Comparison of ENCODE assay signal across 16 cellular contexts in the genomic region with DNA sequence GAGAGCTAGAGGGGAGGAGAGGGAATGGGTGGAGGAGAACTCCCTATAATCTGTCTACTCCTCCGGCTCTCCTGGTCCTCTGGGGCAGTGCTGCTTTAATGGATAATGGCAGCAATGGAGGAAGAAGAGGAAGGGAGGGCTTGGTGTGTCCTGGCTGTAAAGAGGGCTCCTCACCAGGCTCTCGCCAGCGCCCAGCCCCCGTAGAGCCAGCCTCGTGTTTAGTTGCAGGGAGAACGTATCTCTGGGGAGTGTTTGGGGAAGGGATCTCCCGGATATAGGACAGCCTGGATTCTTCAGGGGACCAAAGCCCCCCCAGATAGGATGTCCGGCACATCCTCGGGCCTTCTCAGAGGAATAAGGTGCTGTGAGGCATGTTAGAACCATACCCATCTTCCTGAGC. TPM values are rescaled to one million over a fixed set of nuclear protein-coding genes. Genes with fewer than 3 reads are reported as not detected.
DNase-seq lines count a peak whose midpoint lies in the region; ATAC-seq and TF ChIP-seq lines count a peak whose summit lies in the region.
"Had no signal": no experiment of that assay in that cellular context is flagged by ENCODE, and none has a peak within 500 bp of the region (broad histone marks: within the 10 kb centered on the region; RNA-seq: fewer than 3 reads in every experiment).

No MANE protein-coding gene starts in this region.

- CTCF ChIA-PET in Caco-2 (lab: Charles Lee), result no interaction called here
- CTCF ChIA-PET in Calu3 (lab: Charles Lee), result interaction anchor here (0.6 kb wide), 1 partner anchor 15 kb away, joined by 4 read pairs; no protein-coding TSS in a partner anchor

- H3K27ac ChIP-seq in VCaP, result peak overlapping the region; percentile 94

- POLR2A ChIA-PET in Caco-2 (lab: Charles Lee), result interaction anchor here (1.4 kb wide), 1 partner anchor 16 kb away, joined by 4 read pairs; a partner anchor contains a TSS

- TF ChIP-seq CTCF in Caco-2 (IDR thresholded peaks at IDR 0.05; ENCODE audit: insufficient read depth in 1 of 2, low read depth in 1 of 2, low read length in 1 of 2, severe bottlenecking in 1 of 2, unreplicated experiment in 1 of 2) (no peak), VCaP (conservative IDR thresholded peaks at IDR 0.05) (no peak), nephron progenitor cell (IDR thresholded peaks at IDR 0.05) (no peak), type B pancreatic cell (conservative IDR thresholded peaks at IDR 0.05) (no peak), Calu3 (IDR thresholded peaks at IDR 0.05; ENCODE audit: unreplicated experiment) (no peak)

- no peaks in the 10 kb centered on the region for H3K9me3 ChIP-seq in Caco-2
- H3K9me3 ChIP-seq: HAP-1 had no signal

- H3K4me1 Mint-ChIP-seq in Caco-2 (ENCODE audit: low read depth, unreplicated experiment), result peaks cover 32% of the 10 kb centered on the region
- peaks cover 22% of the 10 kb centered on the region for H3K4me1 Mint-ChIP-seq in nephron progenitor cell
- H3K4me1 Mint-ChIP-seq in type B pancreatic cell (ENCODE audit: unreplicated experiment), result peaks cover 22% of the 10 kb centered on the region
- H3K4me1 Mint-ChIP-seq in Calu3 (ENCODE audit: low read depth, unreplicated experiment), result peaks cover 20% of the 10 kb centered on the region

- no peaks in the 10 kb centered on the region for H3K36me3 ChIP-seq in Caco-2 (ENCODE audit: control insufficient read depth, insufficient read depth, low read length)
- H3K36me3 ChIP-seq: HAP-1 had no signal

- H3K4me3 ChIP-seq in Caco-2 (ENCODE audit: low read depth, low read length), result no peak overlapping the region
- H3K4me3 ChIP-seq: HAP-1 had no signal

- H3K27ac Mint-ChIP-seq in Caco-2 (ENCODE audit: unreplicated experiment), result peak overlapping the region; percentile 83
- H3K27ac Mint-ChIP-seq in nephron progenitor cell, result peak overlapping the region; percentile 92
- H3K27ac Mint-ChIP-seq in type B pancreatic cell, result peak overlapping the region; percentile 79
- H3K27ac Mint-ChIP-seq in Calu3 (ENCODE audit: unreplicated experiment), result no peak overlapping the region
- H3K27ac Mint-ChIP-seq: CD14-positive monocyte; CD4-positive, alpha-beta T cell; HFFc6 had no signal

- ATAC-seq in left colon (no peak), HG03135 (IDR thresholded peaks at IDR 0.05; ENCODE audit: unreplicated experiment) (no peak)

- H3K36me3 Mint-ChIP-seq in Caco-2 (ENCODE audit: insufficient read depth, unreplicated experiment) (no peaks in the 10 kb centered on the region), nephron progenitor cell (ENCODE audit: low read depth) (no peaks in the 10 kb centered on the region), type B pancreatic cell (no peaks in the 10 kb centered on the region), Calu3 (ENCODE audit: insufficient read depth, unreplicated experiment) (peaks cover 10% of the 10 kb centered on the region)
- H3K36me3 Mint-ChIP-seq: CD14-positive monocyte; CD8-positive, alpha-beta memory T cell had no signal

- no peaks in the 10 kb centered on the region for H3K27me3 ChIP-seq in Caco-2 (replicated peaks; ENCODE audit: control insufficient read depth, insufficient read depth, low read length)

- H3K4me3 Mint-ChIP-seq in Caco-2 (ENCODE audit: unreplicated experiment) (no peak overlapping the region), nephron progenitor cell (no peak overlapping the region), type B pancreatic cell (no peak overlapping the region), Calu3 (ENCODE audit: low read depth, unreplicated experiment) (no peak overlapping the region)
- H3K4me3 Mint-ChIP-seq: CD14-positive monocyte; CD4-positive, alpha-beta T cell; HFFc6 had no signal

- BruUV-seq in Caco-2 (replicated peaks; lab: Mats Ljungman, UMichigan), result no TSS peak
- BruUV-seq in Calu3 (replicated peaks; lab: Mats Ljungman, UMichigan), result no TSS peak

- no peak for DNase-seq in Caco-2
- DNase-seq in nephron progenitor cell, result no peak
- no peak for DNase-seq in type B pancreatic cell (ENCODE audit: extremely low spot score, unreplicated experiment)
- no peak for DNase-seq in left colon
- DNase-seq in LoVo (ENCODE audit: low spot score), result no peak
- DNase-seq in Calu3, result no peak
- DNase-seq: CD4-positive, alpha-beta T cell; CD8-positive, alpha-beta memory T cell; DMS153; DND-41; GOT3; HFFc6 had no signal

- H3K27me3 Mint-ChIP-seq in Caco-2 (ENCODE audit: insufficient read depth, unreplicated experiment), result no peaks in the 10 kb centered on the region
- H3K27me3 Mint-ChIP-seq in nephron progenitor cell (ENCODE audit: low read depth, poor library complexity), result peaks cover 17% of the 10 kb centered on the region
- H3K27me3 Mint-ChIP-seq in type B pancreatic cell, result no peaks in the 10 kb centered on the region
- H3K27me3 Mint-ChIP-seq in Calu3 (ENCODE audit: unreplicated experiment), result peaks cover 20% of the 10 kb centered on the region
- H3K27me3 Mint-ChIP-seq: CD4-positive, alpha-beta T cell; CD8-positive, alpha-beta memory T cell had no signal

- intact Hi-C loops in Caco-2 (cut with micrococcal nuclease; ENCODE audit: unreplicated experiment), result no loop called here
- intact Hi-C loops in left colon (cut with DNase I, micrococcal nuclease), result no loop called here
- intact Hi-C loops in Calu3 (cut with micrococcal nuclease; ENCODE audit: unreplicated experiment), result no loop called here

- H3K9me3 Mint-ChIP-seq in Caco-2 (ENCODE audit: unreplicated experiment), result no peaks in the 10 kb centered on the region
- no peaks in the 10 kb centered on the region for H3K9me3 Mint-ChIP-seq in nephron progenitor cell
- H3K9me3 Mint-ChIP-seq in type B pancreatic cell, result peaks cover 4% of the 10 kb centered on the region
- H3K9me3 Mint-ChIP-seq in Calu3 (ENCODE audit: low read depth, unreplicated experiment), result no peaks in the 10 kb centered on the region
- H3K9me3 Mint-ChIP-seq: CD14-positive monocyte; CD4-positive, alpha-beta T cell; CD8-positive, alpha-beta memory T cell; HFFc6 had no signal

- peaks cover 25% of the 10 kb centered on the region for H3K4me1 ChIP-seq in Caco-2

RNA-seq across cellular contexts. Expression of a gene that starts 15.8 kb away (rescaled TPM):
- total RNA-seq in Caco-2 (2022), result 344 and 365 TPM in 2 replicates
- total RNA-seq in type B pancreatic cell (ENCODE audit: low replicate concordance), result 318 and 354 TPM in 2 replicates
- total RNA-seq in left colon, result 100 to 1,000 TPM; 163 to 227 TPM
- 296 and 307 TPM in 2 replicates for total RNA-seq in Calu3 (2022)
